Comparison of ENCODE assay signal across 24 cellular contexts in the genomic region with DNA sequence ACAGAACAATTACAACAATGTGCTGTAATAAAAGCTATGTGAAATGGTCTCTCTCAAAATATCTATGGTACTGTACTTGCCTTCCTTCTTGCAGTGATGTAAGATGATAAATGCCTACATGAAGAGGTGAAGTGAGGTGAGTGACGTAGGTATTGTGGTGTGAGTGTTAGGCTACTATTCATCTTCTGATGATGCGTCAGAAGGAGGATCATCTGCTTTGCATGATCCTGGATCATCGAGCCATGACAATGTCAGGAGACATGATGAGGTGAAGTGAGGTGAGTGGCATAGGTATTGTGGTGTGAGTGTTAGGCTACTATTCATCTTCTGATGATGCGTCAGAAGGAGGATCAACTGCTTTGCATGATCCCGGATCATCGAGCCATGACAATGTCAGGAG.
A peak's percentile ranks its signal among the peaks of the same experiment; 100 is the strongest.
DNase-seq lines count a peak whose midpoint lies in the region; ATAC-seq and TF ChIP-seq lines count a peak whose summit lies in the region.
"Had no signal": no experiment of that assay in that cellular context is flagged by ENCODE, and none has a peak within 500 bp of the region (broad histone marks: within the 10 kb centered on the region; RNA-seq: fewer than 3 reads in every experiment).

No MANE protein-coding gene starts in this region.

- no peak for TF ChIP-seq CTCF in epithelial cell of proximal tubule (conservative IDR thresholded peaks at IDR 0.05; ENCODE audit: low read depth, low read length)

- DNase-seq in NCI-H526 (lab: John Stamatoyannopoulos, UW) (peak; percentile 6 to 30), NCI-H526 treated with DMSO at 0.1 percent for 48 hours (lab: John Stamatoyannopoulos, UW) (no peak), SK-MEL-5 (ENCODE audit: low read depth, low spot score) (peak; percentile 0), epithelial cell of proximal tubule (ENCODE audit: low read depth) (peak; percentile 4), AG08395 (ENCODE audit: low spot score) (no peak), globus pallidus (ENCODE audit: low spot score) (no peak)
- DNase-seq: BE2C; Calu3; CD8-positive, alpha-beta memory T cell; GM23248; H7; Karpas-422; NCI-H1092 treated with DMSO at 0.1 percent for 48 hours; NCI-H1436 treated with DMSO at 0.1 percent for 48 hours; NCI-H187 treated with DMSO at 0.1 percent for 48 hours; NCI-H2171 treated with DMSO at 0.1 percent for 48 hours; NCI-H345; NCI-H510A treated with DMSO at 0.1 percent for 48 hours; NCI-H774; SIG-M5; SK-N-SH; SW 1271 had no signal

- in situ Hi-C loops in SK-MEL-5 (cut with HindIII; ENCODE audit: low pct_unique_long_range_greater_than_20kb, low sequenced_read_pairs), result no loop called here

- no peak overlapping the region for H3K4me3 ChIP-seq in epithelial cell of proximal tubule (ENCODE audit: low read depth, low read length)
- H3K4me3 ChIP-seq: GM23248 had no signal

- no peak for ATAC-seq in HG03196 (IDR thresholded peaks at IDR 0.05; ENCODE audit: unreplicated experiment)
- ATAC-seq: Panc1 had no signal

Comparison
In these comparisons a context has a peak if more than half of its experiments do, and no peak if none do; other contexts are left out.
1. DNase-seq: peak in NCI-H526 (2 of 2), SK-MEL-5 (single experiment) and epithelial cell of proximal tubule (single experiment); none in NCI-H526 treated with DMSO at 0.1 percent for 48 hours (single experiment), AG08395 (single experiment) and globus pallidus (single experiment).